ENCODE assay signal across 8 cellular contexts in the genomic region with DNA sequence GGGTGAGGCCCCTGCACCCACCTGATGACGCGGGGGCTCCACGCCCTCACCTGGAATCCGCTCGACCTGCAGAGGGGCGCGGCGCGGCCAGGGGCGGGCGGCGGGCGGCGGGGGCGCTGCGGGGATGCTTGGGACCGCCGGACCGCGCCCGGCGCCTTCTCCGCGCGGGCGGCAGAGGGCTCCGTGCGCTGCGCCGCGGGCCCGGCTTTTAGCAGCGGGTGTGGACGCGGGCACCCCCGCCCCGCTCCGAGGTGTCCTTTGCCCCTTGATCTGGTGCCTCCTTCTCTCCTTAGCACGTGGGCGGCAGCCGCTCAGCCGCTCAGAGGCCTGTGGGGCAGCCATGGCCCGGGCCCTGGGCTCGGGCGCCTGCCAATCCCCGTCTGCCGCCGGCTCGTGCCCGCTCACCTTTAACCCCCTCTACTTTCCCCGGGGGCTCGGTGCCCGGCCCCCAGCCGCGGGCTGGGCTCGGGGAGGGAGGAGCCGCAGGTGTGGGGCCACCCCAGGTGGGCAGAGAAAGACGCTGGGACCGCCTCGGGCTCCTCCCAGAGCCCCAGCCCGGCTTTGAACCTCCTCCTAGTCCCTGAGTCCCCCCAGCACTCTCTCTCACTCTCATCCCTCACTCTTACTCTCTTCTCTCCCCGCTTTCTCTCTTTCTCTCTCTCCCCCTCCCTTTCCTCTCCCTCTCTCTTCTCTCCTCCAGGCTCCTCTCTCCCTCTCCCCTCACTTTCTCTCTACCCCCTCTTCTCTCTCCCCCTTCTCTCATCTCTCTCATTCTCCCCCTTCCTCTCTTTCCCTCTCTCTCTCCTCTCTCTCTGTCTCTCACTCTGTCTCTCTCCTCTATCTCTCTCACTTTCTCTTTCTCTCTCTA. TPM values are rescaled to one million over a fixed set of nuclear protein-coding genes. Genes with fewer than 3 reads are reported as not detected.
DNase-seq lines count a peak whose midpoint lies in the region; ATAC-seq and TF ChIP-seq lines count a peak whose summit lies in the region.

No MANE protein-coding gene starts in this region.

- H3K4me2 ChIP-seq in KMS-11: peak overlapping the region; percentile 74

- no peaks in the 10 kb centered on the region for H3K9me3 ChIP-seq in heart left ventricle

- H3K79me2 ChIP-seq in KMS-11 (ENCODE audit: insufficient read depth, low read depth): no peaks in the 10 kb centered on the region

- ATAC-seq in heart left ventricle (peak in 1 of 4 donors; percentile 56), GM21390 (IDR thresholded peaks at IDR 0.05; ENCODE audit: unreplicated experiment) (no peak)

- H3K36me3 ChIP-seq in KMS-11 (ENCODE audit: insufficient read depth): no peaks in the 10 kb centered on the region
- no peaks in the 10 kb centered on the region for H3K36me3 ChIP-seq in heart left ventricle

- intact Hi-C loops in heart left ventricle (cut with DNase I): no loop called here

- H3K27me3 ChIP-seq in KMS-11 (ENCODE audit: insufficient read depth, low read depth) (peaks cover 68% of the 10 kb centered on the region), heart left ventricle (peaks cover 11 to 55% (median 21%) of the 10 kb centered on the region in 9 donors)

- peak overlapping the region; percentile 75 for H2AFZ ChIP-seq in KMS-11 (ENCODE audit: low read depth)

- H3K4me3 ChIP-seq in KMS-11 (IDR thresholded peaks at IDR 0.05; ENCODE audit: insufficient read depth, low read depth, low read length) (no peak overlapping the region), heart left ventricle (peak overlapping the region in 11 of 12 donors; percentile 22 to 48 (median 39)), skeletal muscle cell (ENCODE audit: low read depth, low read length) (peak overlapping the region; percentile 40)

- DNase-seq in CD1c-positive myeloid dendritic cell (ENCODE audit: extremely low spot score): peak; percentile 33
- DNase-seq in activated T-cell treated with anti-CD3 and anti-CD28 coated beads, Interleukin-2, amount 50 U/mL, for 1 hour: peak; percentile 47
- no peak for DNase-seq in heart left ventricle
- no peak for DNase-seq in skeletal muscle cell (ENCODE audit: low read depth)
- DNase-seq in foreskin melanocyte: no peak
- DNase-seq in NCI-H187 (lab: John Stamatoyannopoulos, UW): no peak

- TF ChIP-seq CTCF in KMS-11 (conservative IDR thresholded peaks at IDR 0.05; ENCODE audit: low read depth, low read length): no peak
- TF ChIP-seq CTCF in heart left ventricle (IDR thresholded peaks at IDR 0.05): peak in 1 of 12 donors; percentile 23

- H3K27ac ChIP-seq in KMS-11 (no peak overlapping the region), heart left ventricle (no peak overlapping the region)

- H3K4me1 ChIP-seq in KMS-11 (ENCODE audit: low read depth, poor library complexity, severe bottlenecking) (no peaks in the 10 kb centered on the region), heart left ventricle (peaks cover 0 to 11% (median 1%) of the 10 kb centered on the region in 12 donors)

- H3K9ac ChIP-seq in KMS-11: peak overlapping the region; percentile 29; the same call in 1 of the 2 replicates

- no peak for TF ChIP-seq POLR2A in heart left ventricle (IDR thresholded peaks at IDR 0.05)

- H4K20me1 ChIP-seq in KMS-11 (ENCODE audit: insufficient read depth): no peaks in the 10 kb centered on the region

- 1 to 2% (median 1%) methylated on average over 21 to 62 of the region's 62 CpGs for WGBS in heart left ventricle, 4 donors

RNA-seq across cellular contexts. Expression of a gene that starts 19.7 kb away (rescaled TPM):
- total RNA-seq in heart left ventricle: 1 to 10 TPM; 1.9 to 2.9 (median 2.7) TPM
- 1 to 10 TPM; 1.1 to 2.2 TPM for polyA plus RNA-seq in heart left ventricle

RNA-seq across cellular contexts. Expression of a gene that starts 23.6 kb away (rescaled TPM):
- total RNA-seq in heart left ventricle: 10 to 100 TPM in 1 of 9 donors, 1 to 10 TPM in 6, under 1 TPM in 2; 0.42 to 10.1 (median 1.8) TPM
- polyA plus RNA-seq in heart left ventricle: 1 to 10 TPM; 2.0 to 5.4 TPM

RNA-seq across cellular contexts. Expression of a gene that starts 35.3 kb away (rescaled TPM):
- 10 to 100 TPM in 6 of 9 donors, 1 to 10 TPM in 3; 6.8 to 21.1 (median 15.6) TPM for total RNA-seq in heart left ventricle
- polyA plus RNA-seq in heart left ventricle: 10 to 100 TPM in 1 of 2 donors, 1 to 10 TPM in 1; 7.2 to 14.0 TPM

RNA-seq across cellular contexts. Expression of a gene that starts 35.4 kb away (rescaled TPM):
- total RNA-seq in heart left ventricle: 10 to 100 TPM; 57.4 to 94.1 (median 68.6) TPM
- polyA plus RNA-seq in heart left ventricle: 100 to 1,000 TPM; 106 to 150 TPM

Comparison
In these comparisons a context has a peak if more than half of its experiments do, and no peak if none do; other contexts are left out.
1. DNase-seq: peak in CD1c-positive myeloid dendritic cell (single experiment) and activated T-cell treated with anti-CD3 and anti-CD28 coated beads, Interleukin-2, amount 50 U/mL, for 1 hour (single experiment); none in heart left ventricle (0 of 5), skeletal muscle cell (single experiment), foreskin melanocyte (single experiment) and NCI-H187 (0 of 2).